23 cellular contexts compared by ENCODE assay signal in the genomic region with DNA sequence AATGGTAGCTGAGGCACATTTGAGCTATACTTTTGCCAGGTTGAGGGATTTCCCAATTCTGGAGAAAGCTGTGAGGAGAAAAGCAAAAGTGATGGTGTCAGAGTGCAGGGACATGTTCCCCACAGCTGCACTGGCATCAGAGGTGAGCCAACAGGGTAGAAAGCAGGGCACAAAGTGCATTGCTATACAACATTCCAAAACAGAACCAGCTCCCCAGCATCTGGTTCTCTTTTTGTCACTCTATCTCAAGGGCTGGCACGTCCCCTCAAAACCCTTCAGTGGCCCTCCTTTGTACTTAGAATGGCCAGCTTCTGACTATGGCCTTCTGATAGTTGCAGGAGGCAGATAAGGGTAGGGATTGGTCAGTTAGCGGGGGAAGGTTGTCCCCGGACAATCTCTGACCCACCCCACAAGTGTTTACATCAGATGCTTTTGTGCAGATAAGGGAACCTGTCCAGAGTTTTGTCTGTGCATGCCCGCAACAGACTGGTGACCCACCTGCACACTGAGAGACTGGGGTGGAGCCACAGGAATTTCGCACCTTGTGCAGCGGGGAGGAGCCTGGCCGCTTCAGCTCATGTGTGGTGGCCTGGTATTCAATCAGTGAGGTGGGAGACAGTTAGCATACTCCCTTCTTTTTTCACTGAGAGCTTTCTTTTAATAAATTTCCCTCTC. TPM values are rescaled to one million over a fixed set of nuclear protein-coding genes. Genes with fewer than 3 reads are reported as not detected.
"Had no signal": no experiment of that assay in that cellular context is flagged by ENCODE, and none has a peak within 500 bp of the region (broad histone marks: within the 10 kb centered on the region; RNA-seq: fewer than 3 reads in every experiment).

No MANE protein-coding gene starts in this region.

- H3K27me3 ChIP-seq: gastrocnemius medialis, heart left ventricle, ovary, sigmoid colon, uterus had no signal

- H3K4me1 Mint-ChIP-seq: activated CD4-positive, alpha-beta T cell treated with anti-CD3 and anti-CD28 coated beads, Interleukin-2, amount 10 ng/mL, durations not matched to agents 7 days and 5 days; naive thymus-derived CD8-positive, alpha-beta T cell; stimulated activated memory B cell treated with anti-CD40 and anti-IgM and Interleukin-4, amounts not matched to agents 10 μg/mL and 1 μg/mL and 100 μg/mL, for 72 hours had no signal

- H3K36me3 ChIP-seq: gastrocnemius medialis, heart left ventricle, ovary, sigmoid colon, thoracic aorta, uterus had no signal

- H3K4me3 ChIP-seq: dorsolateral prefrontal cortex, gastrocnemius medialis, heart left ventricle, ovary, sigmoid colon, thoracic aorta, uterus had no signal

- H3K4me3 Mint-ChIP-seq: activated CD4-positive, alpha-beta T cell treated with anti-CD3 and anti-CD28 coated beads, Interleukin-2, amount 10 ng/mL, durations not matched to agents 7 days and 5 days; activated naive CD8-positive, alpha-beta T cell; activated T-cell treated with anti-CD3 and anti-CD28 coated beads, Interleukin-2, amount 50 U/mL, for 4 hours; naive thymus-derived CD8-positive, alpha-beta T cell; stimulated activated memory B cell treated with anti-CD40 and anti-IgM and Interleukin-4, amounts not matched to agents 10 μg/mL and 1 μg/mL and 100 μg/mL, for 72 hours; T-helper 1 cell treated with Interleukin-12 subunit alpha and Interleukin-12 subunit beta and Interleukin-4 antibody, amounts not matched to agents 30 μg/mL and 1 μg/mL, for 36 hours had no signal

- DNase-seq: activated CD4-positive, alpha-beta T cell treated with anti-CD3 and anti-CD28 coated beads, Interleukin-2, amount 10 ng/mL, durations not matched to agents 7 days and 5 days; activated CD8-positive, alpha-beta memory T cell treated with anti-CD3 and anti-CD28 coated beads, Interleukin-2, amount 50 U/mL, for 4 hours; activated effector memory CD4-positive, alpha-beta T cell treated with anti-CD3 and anti-CD28 coated beads, Interleukin-2, amount 50 U/mL, for 16 hours; activated T-cell treated with anti-CD3 and anti-CD28 coated beads, Interleukin-2, amount 50 U/mL, for 4 hours; amniotic stem cell; central memory CD4-positive, alpha-beta T cell; dorsolateral prefrontal cortex; gastrocnemius medialis; heart left ventricle; kidney glomerular epithelial cell; left ventricle myocardium superior; mesenchymal stem cell; naive thymus-derived CD8-positive, alpha-beta T cell; ovary; sigmoid colon; stimulated activated CD4-positive, alpha-beta T cell treated with anti-CD3 and anti-CD28 coated beads, Interleukin-4, amount 100 ng/mL, for 4 hours; uterus had no signal

- H3K27me3 Mint-ChIP-seq: activated CD4-positive, alpha-beta T cell treated with anti-CD3 and anti-CD28 coated beads, Interleukin-2, amount 10 ng/mL, durations not matched to agents 7 days and 5 days had no signal

- H3K9me3 ChIP-seq: gastrocnemius medialis, ovary, thoracic aorta, uterus had no signal

- FAIRE-seq: colon had no signal

- H3K27ac Mint-ChIP-seq: activated CD4-positive, alpha-beta T cell treated with anti-CD3 and anti-CD28 coated beads, Interleukin-2, amount 10 ng/mL, durations not matched to agents 7 days and 5 days; activated naive CD8-positive, alpha-beta T cell; stimulated activated memory B cell treated with anti-CD40 and anti-IgM and Interleukin-4, amounts not matched to agents 10 μg/mL and 1 μg/mL and 100 μg/mL, for 72 hours; T-helper 1 cell treated with Interleukin-12 subunit alpha and Interleukin-12 subunit beta and Interleukin-4 antibody, amounts not matched to agents 30 μg/mL and 1 μg/mL, for 36 hours had no signal

- H3K4me1 ChIP-seq: gastrocnemius medialis, heart left ventricle, uterus had no signal

- ATAC-seq: activated CD4-positive, CD25-positive, alpha-beta regulatory T cell treated with anti-CD3 and anti-CD28 coated beads, Interleukin-2, amount 50 U/mL, for 24 hours; activated T-cell treated with anti-CD3 and anti-CD28 coated beads, Interleukin-2, amount 50 U/mL, for 4 hours; gastrocnemius medialis; heart left ventricle; left ventricle myocardium superior; naive thymus-derived CD8-positive, alpha-beta T cell; stimulated activated memory B cell treated with anti-CD40 and anti-IgM and Interleukin-4, amounts not matched to agents 10 μg/mL and 1 μg/mL and 100 μg/mL, for 72 hours had no signal

- H3K36me3 Mint-ChIP-seq: activated naive CD8-positive, alpha-beta T cell had no signal

- H3K27ac ChIP-seq: dorsolateral prefrontal cortex, gastrocnemius medialis, heart left ventricle, ovary, sigmoid colon, thoracic aorta, uterus had no signal

RNA-seq across cellular contexts. Expression of gene TMEM17, which starts 31.0 kb away (rescaled TPM):
- total RNA-seq: activated CD4-positive, alpha-beta T cell treated with anti-CD3 and anti-CD28 coated beads, Interleukin-2, amount 10 ng/mL, durations not matched to agents 7 days and 5 days; naive thymus-derived CD8-positive, alpha-beta T cell had no signal
- polyA plus RNA-seq: naive thymus-derived CD8-positive, alpha-beta T cell had no signal
